In genomic region chr10:865257-865656, GRCh38 we compare ENCODE assay signal across 1 cellular context.
TF ChIP-seq lines count a peak whose summit lies in the region.

No MANE protein-coding gene starts in this region.

TF ChIP-seq in GM12878, 131 proteins besides CTCF, POLR2A, EP300 and RAD21:
- TF ChIP-seq IRF3 (IDR thresholded peaks at IDR 0.05) (no peak), BCL3 (IDR thresholded peaks at IDR 0.05; ENCODE audit: borderline replicate concordance, insufficient read depth, low read depth, low read length, poor library complexity, severe bottlenecking) (peak; percentile 47)
TF ChIP-seq in GM12878: peak in this region for 1.
